In the genomic region with DNA sequence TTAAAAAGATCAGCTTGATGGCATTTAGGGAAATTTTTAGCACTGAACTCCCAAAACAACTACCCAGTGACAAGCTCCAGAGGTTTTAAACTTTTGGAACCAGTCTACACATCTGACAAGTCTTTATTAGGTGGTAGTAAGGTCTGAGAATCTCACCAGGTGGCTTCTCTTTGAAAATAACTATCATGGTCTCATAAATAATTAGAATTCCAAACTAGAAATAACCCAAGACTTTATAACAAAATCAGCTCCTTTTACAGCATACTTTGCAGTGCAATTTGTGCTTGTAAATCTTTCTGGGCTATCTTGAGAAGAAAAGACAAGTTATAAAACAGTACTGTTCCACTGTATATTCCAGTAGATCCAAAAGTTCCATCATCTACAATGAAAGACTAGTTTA, we compare ENCODE assay signal across 10 cellular contexts.
A peak's percentile ranks its signal among the peaks of the same experiment; 100 is the strongest.
DNase-seq lines count a peak whose midpoint lies in the region; ATAC-seq and TF ChIP-seq lines count a peak whose summit lies in the region.
"Had no signal": no experiment of that assay in that cellular context is flagged by ENCODE, and none has a peak within 500 bp of the region (broad histone marks: within the 10 kb centered on the region; RNA-seq: fewer than 3 reads in every experiment).

No MANE protein-coding gene starts in this region.

- peaks cover 11% of the 10 kb centered on the region for H3K36me3 Mint-ChIP-seq in activated T-helper 1 cell treated with anti-CD3 and anti-CD28 coated beads, Interleukin-12 subunit alpha, Interleukin-12 subunit beta, Interleukin-2, Interleukin-4 antibody, amounts not matched to agents 30 ng/mL and 10 ng/mL and 1 ng/mL, durations not matched to agents 14 hours and 24 hours and 36 hours (ENCODE audit: low read depth)

- peaks cover 5% of the 10 kb centered on the region for H3K27me3 Mint-ChIP-seq in activated T-helper 1 cell treated with anti-CD3 and anti-CD28 coated beads, Interleukin-12 subunit alpha, Interleukin-12 subunit beta, Interleukin-2, Interleukin-4 antibody, amounts not matched to agents 30 ng/mL and 10 ng/mL and 1 ng/mL, durations not matched to agents 14 hours and 24 hours and 36 hours (ENCODE audit: insufficient read depth)

- H3K4me1 Mint-ChIP-seq in activated T-helper 1 cell treated with anti-CD3 and anti-CD28 coated beads, Interleukin-12 subunit alpha, Interleukin-12 subunit beta, Interleukin-2, Interleukin-4 antibody, amounts not matched to agents 30 ng/mL and 10 ng/mL and 1 ng/mL, durations not matched to agents 14 hours and 24 hours and 36 hours (ENCODE audit: low read depth) = peaks cover 21% of the 10 kb centered on the region

- H3K4me1 ChIP-seq in heart left ventricle = peaks cover 0 to 18% (median 11%) of the 10 kb centered on the region in 12 donors
- H3K4me1 ChIP-seq in upper lobe of right lung = peaks cover 17% of the 10 kb centered on the region

- H3K27ac ChIP-seq in heart left ventricle (peak overlapping the region in 3 of 12 donors; percentile 91 to 93 (median 92)), upper lobe of right lung (peak overlapping the region; percentile 97)

- H3K4me3 Mint-ChIP-seq in activated T-helper 1 cell treated with anti-CD3 and anti-CD28 coated beads, Interleukin-12 subunit alpha, Interleukin-12 subunit beta, Interleukin-2, Interleukin-4 antibody, amounts not matched to agents 30 ng/mL and 10 ng/mL and 1 ng/mL, durations not matched to agents 14 hours and 24 hours and 36 hours = peak overlapping the region; percentile 95

- H3K9me3 ChIP-seq in heart left ventricle = peaks cover 0 to 3% (median 0%) of the 10 kb centered on the region in 12 donors
- H3K9me3 ChIP-seq in upper lobe of right lung = no peaks in the 10 kb centered on the region

- peak overlapping the region; percentile 99 for H3K27ac Mint-ChIP-seq in activated T-helper 1 cell treated with anti-CD3 and anti-CD28 coated beads, Interleukin-12 subunit alpha, Interleukin-12 subunit beta, Interleukin-2, Interleukin-4 antibody, amounts not matched to agents 30 ng/mL and 10 ng/mL and 1 ng/mL, durations not matched to agents 14 hours and 24 hours and 36 hours

- H3K27me3 ChIP-seq in heart left ventricle = no peaks in the 10 kb centered on the region
- H3K27me3 ChIP-seq in upper lobe of right lung = no peaks in the 10 kb centered on the region

- H3K9me3 Mint-ChIP-seq in activated T-helper 1 cell treated with anti-CD3 and anti-CD28 coated beads, Interleukin-12 subunit alpha, Interleukin-12 subunit beta, Interleukin-2, Interleukin-4 antibody, amounts not matched to agents 30 ng/mL and 10 ng/mL and 1 ng/mL, durations not matched to agents 14 hours and 24 hours and 36 hours = no peaks in the 10 kb centered on the region

- TF ChIP-seq CTCF in heart left ventricle (IDR thresholded peaks at IDR 0.05) = no peak
- no peak for TF ChIP-seq CTCF in upper lobe of right lung (IDR thresholded peaks at IDR 0.05)

- intact Hi-C loops in heart left ventricle (cut with DNase I) = loop anchor here in 3 of 10 donors (5.0 to 10.0 kb wide), 3 partner anchors 62 to 139 kb away; no protein-coding TSS in a partner anchor
- intact Hi-C loops in cardiac septum (cut with DNase I) = no loop called here
- intact Hi-C loops in activated T-helper 1 cell treated with anti-CD3 and anti-CD28 coated beads, Interleukin-12 subunit alpha, Interleukin-12 subunit beta, Interleukin-2, Interleukin-4 antibody, amounts not matched to agents 30 ng/mL and 10 ng/mL and 1 ng/mL, durations not matched to agents 14 hours and 24 hours and 36 hours (cut with micrococcal nuclease) = loop anchor here (2.0 to 10.0 kb wide), 3 partner anchors 107 to 771 kb away; partner anchors contain the start of gene CCT8
- intact Hi-C loops in upper lobe of right lung (cut with DNase I) = no loop called here

- ATAC-seq in heart left ventricle (no peak), upper lobe of right lung (no peak), HG02763 (IDR thresholded peaks at IDR 0.05; ENCODE audit: unreplicated experiment) (no peak)

- H3K36me3 ChIP-seq in heart left ventricle (peaks cover 0 to 40% (median 27%) of the 10 kb centered on the region in 9 donors), upper lobe of right lung (peaks cover 25% of the 10 kb centered on the region)

- DNase-seq in heart left ventricle = no peak
- DNase-seq in cardiac septum (ENCODE audit: low spot score) = no peak
- DNase-seq in activated T-helper 1 cell treated with anti-CD3 and anti-CD28 coated beads, Interleukin-12 subunit alpha, Interleukin-12 subunit beta, Interleukin-2, Interleukin-4 antibody, amounts not matched to agents 30 ng/mL and 10 ng/mL and 1 ng/mL, durations not matched to agents 14 hours and 24 hours and 36 hours (ENCODE audit: low spot score) = no peak
- peak; percentile 9 for DNase-seq in medulla oblongata (ENCODE audit: extremely low spot score)
- DNase-seq in upper lobe of right lung = no peak
- no peak for DNase-seq in GF-D8 (lab: John Stamatoyannopoulos, UW)
- DNase-seq in stimulated activated naive CD4-positive, alpha-beta T cell treated with Interleukin-2 at 50 U/mL for 16 hours (lab: John Stamatoyannopoulos, UW) = no peak
- DNase-seq: central memory CD4-positive, alpha-beta T cell had no signal

- TF ChIP-seq POLR2A in heart left ventricle (IDR thresholded peaks at IDR 0.05) = no peak

- peak overlapping the region in 7 of 12 donors; percentile 57 to 70 (median 63) for H3K4me3 ChIP-seq in heart left ventricle
- peak overlapping the region; percentile 65 for H3K4me3 ChIP-seq in upper lobe of right lung
- H3K4me3 ChIP-seq: lung had no signal
